Comparison of ENCODE assay signal across 12 cellular contexts in the genomic region with DNA sequence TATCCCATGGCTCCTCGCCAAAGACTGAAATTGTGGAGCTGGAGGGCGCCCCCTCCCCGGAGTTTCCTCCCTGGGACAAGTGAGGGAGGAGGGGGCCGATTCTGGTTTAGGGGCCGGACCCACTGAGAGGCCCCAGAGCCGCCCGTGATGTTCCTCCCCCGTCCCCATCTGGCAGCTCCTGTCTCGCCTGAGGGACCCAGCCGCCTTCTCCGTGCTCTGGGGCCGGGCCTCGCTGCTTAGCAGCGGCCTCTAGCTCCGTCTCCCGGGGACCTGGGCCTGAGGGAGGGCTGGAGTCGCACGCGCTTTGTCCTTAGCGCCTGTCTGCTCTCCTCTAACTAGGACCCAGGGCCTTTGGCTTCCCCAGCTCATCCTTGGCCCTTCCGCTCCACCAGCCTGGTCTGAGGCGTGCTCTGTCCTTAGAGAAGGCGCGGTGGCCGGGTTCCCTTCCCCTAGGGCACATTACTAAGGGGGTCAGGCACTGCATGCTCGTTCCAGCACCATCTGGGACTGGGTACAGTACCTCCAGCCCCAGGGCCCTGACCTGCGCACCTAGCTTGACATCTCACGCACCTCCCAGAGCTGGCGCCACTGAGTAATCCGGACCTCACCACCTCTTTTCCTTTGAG. TPM values are rescaled to one million over a fixed set of nuclear protein-coding genes. Genes with fewer than 3 reads are reported as not detected.
DNase-seq lines count a peak whose midpoint lies in the region; ATAC-seq, FAIRE-seq and TF ChIP-seq lines count a peak whose summit lies in the region.
"Had no signal": no experiment of that assay in that cellular context is flagged by ENCODE, and none has a peak within 500 bp of the region (broad histone marks: within the 10 kb centered on the region; RNA-seq: fewer than 3 reads in every experiment).

No MANE protein-coding gene starts in this region.

- H3K4ac ChIP-seq in H1 (replicated peaks; ENCODE audit: insufficient read length, low read depth, low read length) = no peak overlapping the region
- no peak overlapping the region for H3K4ac ChIP-seq in mesenchymal stem cell (ENCODE audit: low read depth in 1 of 2, low read length in 2 of 2)

- H3K56ac ChIP-seq in H1 (replicated peaks; ENCODE audit: insufficient read length, low read depth, low read length) = no peak overlapping the region

- TF ChIP-seq POLR2A in H1 (IDR thresholded peaks at IDR 0.05; ENCODE audit: control extremely low read depth in 1 of 2, low read depth in 2 of 2, low read length in 2 of 2) = no peak
- no peak for TF ChIP-seq POLR2A in erythroblast (IDR thresholded peaks at IDR 0.05; ENCODE audit: low read length)

- H2BK120ac ChIP-seq in H1 (replicated peaks; ENCODE audit: low read depth, low read length) (no peak overlapping the region), mesenchymal stem cell (ENCODE audit: low read depth, low read length) (no peak overlapping the region)

- DNase-seq in Right ventricle myocardium superior = no peak
- DNase-seq in cardiac septum (ENCODE audit: low spot score) = no peak
- peak in 1 of 2 experiments; percentile 86 for DNase-seq in H1 (ENCODE audit: low read depth in 1 of 2, low spot score in 2 of 2)
- DNase-seq in mesenchymal stem cell = peak; percentile 8
- DNase-seq in upper lobe of right lung = no peak
- DNase-seq in erythroblast (lab: John Stamatoyannopoulos, UW) = no peak
- no peak for DNase-seq in NCI-H1694 (lab: John Stamatoyannopoulos, UW)
- DNase-seq: NCI-H1417 had no signal

- peaks cover 4 to 47% (median 34%) of the 10 kb centered on the region in 4 experiments for H3K27me3 ChIP-seq in H1 (replicated peaks in 1 of 4; ENCODE audit: control insufficient read depth in 3 of 4, extremely low read depth in 1 of 4, insufficient read depth in 3 of 4, low read length in 3 of 4)
- H3K27me3 ChIP-seq in mesenchymal stem cell (ENCODE audit: control insufficient read depth in 1 of 2, insufficient read depth in 1 of 2, low read length in 2 of 2) = peaks cover 48 to 49% of the 10 kb centered on the region in 2 experiments
- peaks cover 30% of the 10 kb centered on the region for H3K27me3 ChIP-seq in upper lobe of right lung

- CTCF ChIA-PET in H1 (lab: Charles Lee; ENCODE audit: partially characterized antibody) = interaction anchor here (0.8 to 4.4 kb wide), 29 partner anchors 8 to 290 kb away, joined by 3 to 60 read pairs (median 5); a partner anchor contains a TSS

- TF ChIP-seq RAD21 in H1 (IDR thresholded peaks at IDR 0.05 in 1 of 2, conservative IDR thresholded peaks at IDR 0.05 in 1 of 2; ENCODE audit: low read depth in 2 of 2, low read length in 2 of 2) = peak; percentile 25 to 27; a peak in 2 of 4 replicates

- no peak overlapping the region for H3K18ac ChIP-seq in H1 (ENCODE audit: extremely low read depth, low read length)
- H3K18ac ChIP-seq in mesenchymal stem cell (ENCODE audit: low read depth in 1 of 2, low read length in 2 of 2) = no peak overlapping the region

- ATAC-seq in Right ventricle myocardium superior (ENCODE audit: poor library complexity) = peak; percentile 5
- ATAC-seq in upper lobe of right lung = peak; percentile 5
- no peak for ATAC-seq in GM18868 (IDR thresholded peaks at IDR 0.05; ENCODE audit: unreplicated experiment)

- WGBS in H1 (ENCODE audit: extremely low coverage in 1 of 2, insufficient coverage in 1 of 2, insufficient read length in 1 of 2, insufficient replicate concordance in 2 of 2, low coverage in 1 of 2, low lambda C conversion rate in 2 of 2, missing lambda C conversion rate in 1 of 2), 2 experiments = 7% methylated on average over 30 of the region's 30 CpGs; no CpG with 5 or more reads in 1 of the 2 experiments
- WGBS in mesenchymal stem cell = 19% methylated on average over 30 of the region's 30 CpGs

- no peaks in the 10 kb centered on the region for H3K9me3 ChIP-seq in H1 (ENCODE audit: insufficient read depth in 2 of 2, low read depth in 1 of 2, low read length in 1 of 2)
- no peaks in the 10 kb centered on the region for H3K9me3 ChIP-seq in mesenchymal stem cell (ENCODE audit: control insufficient read depth, low read length)
- H3K9me3 ChIP-seq in upper lobe of right lung = no peaks in the 10 kb centered on the region

- no peak overlapping the region for H3K14ac ChIP-seq in H1 (ENCODE audit: insufficient read length)
- no peak overlapping the region for H3K14ac ChIP-seq in mesenchymal stem cell (ENCODE audit: low read length in 2 of 2)

- H3K4me1 ChIP-seq in H1 (replicated peaks in 1 of 4; ENCODE audit: control insufficient read depth in 3 of 4, insufficient read depth in 4 of 4, low read length in 3 of 4) = peaks cover 0 to 14% (median 12%) of the 10 kb centered on the region in 4 experiments; a peak in 6 of 7 replicates
- peaks cover 19% of the 10 kb centered on the region for H3K4me1 ChIP-seq in mesenchymal stem cell (ENCODE audit: control insufficient read depth, insufficient read depth, low read depth, low read length)
- H3K4me1 ChIP-seq in upper lobe of right lung = peaks cover 34% of the 10 kb centered on the region

- TF ChIP-seq EP300 in H1 (IDR thresholded peaks at IDR 0.05; ENCODE audit: borderline replicate concordance in 1 of 2, low read depth in 2 of 2, low read length in 2 of 2) = no peak

- H4K91ac ChIP-seq in H1 (replicated peaks; ENCODE audit: insufficient read length, low read length) (no peak overlapping the region), mesenchymal stem cell (ENCODE audit: low read length) (no peak overlapping the region)

- H3K4me2 ChIP-seq in H1 (ENCODE audit: insufficient read depth in 1 of 2, low read depth in 2 of 2, low read length in 2 of 2) (peak overlapping the region; percentile 78 to 88), mesenchymal stem cell (ENCODE audit: low read length, poor library complexity, severe bottlenecking) (no peak overlapping the region)

- no peak overlapping the region for H2BK15ac ChIP-seq in H1 (ENCODE audit: low read length)
- H2BK15ac ChIP-seq in mesenchymal stem cell (ENCODE audit: low read depth, poor library complexity, severe bottlenecking) = no peak overlapping the region

- H3K4me3 ChIP-seq in H1 (ENCODE audit: extremely low read depth in 1 of 4, insufficient read depth in 2 of 4, low read depth in 3 of 4, low read length in 4 of 4) = peak overlapping the region in 3 of 4 experiments; percentile 28 to 57 (median 45); a peak in 6 of 8 replicates
- peak overlapping the region in 1 of 2 experiments; percentile 73 for H3K4me3 ChIP-seq in mesenchymal stem cell (ENCODE audit: insufficient read depth in 1 of 2, low read depth in 1 of 2, low read length in 2 of 2)
- no peak overlapping the region for H3K4me3 ChIP-seq in upper lobe of right lung

- H2AK5ac ChIP-seq in H1 (ENCODE audit: low read depth, low read length) (no peak overlapping the region), mesenchymal stem cell (ENCODE audit: low read length, severe bottlenecking) (no peak overlapping the region)

- intact Hi-C loops in Right ventricle myocardium superior (cut with DNase I) (no loop called here), cardiac septum (cut with DNase I) (no loop called here), upper lobe of right lung (cut with DNase I) (no loop called here)

- H2BK5ac ChIP-seq in H1 (ENCODE audit: low read depth, low read length) = no peak overlapping the region
- H2BK5ac ChIP-seq in mesenchymal stem cell (ENCODE audit: low read depth, low read length, poor library complexity, severe bottlenecking) = no peak overlapping the region

- H2BK20ac ChIP-seq in H1 (ENCODE audit: low read length) = no peak overlapping the region

- H3K79me2 ChIP-seq in H1 (ENCODE audit: control insufficient read depth in 1 of 2, insufficient read depth in 2 of 2, low read length in 2 of 2) = no peaks in the 10 kb centered on the region

- no peak overlapping the region for H4K8ac ChIP-seq in H1 (ENCODE audit: extremely low read depth, insufficient read depth, low read length)
- no peak overlapping the region for H4K8ac ChIP-seq in mesenchymal stem cell (ENCODE audit: low read length)

- POLR2A ChIA-PET in H1 (lab: Charles Lee; ENCODE audit: partially characterized antibody) = interaction anchor here (0.6 to 3.0 kb wide), 15 partner anchors 8 to 72 kb away, joined by 3 to 19 read pairs (median 4); no protein-coding TSS in a partner anchor

- H2AFZ ChIP-seq in H1 (ENCODE audit: low read length) = no peak overlapping the region
- H2AFZ ChIP-seq in mesenchymal stem cell (ENCODE audit: low read depth, low read length) = no peak overlapping the region

- H4K20me1 ChIP-seq in H1 (replicated peaks in 1 of 2; ENCODE audit: control insufficient read depth in 1 of 2, insufficient read depth in 2 of 2, low read length in 2 of 2) = peaks cover 9 to 26% of the 10 kb centered on the region in 2 experiments

- no peak overlapping the region for H2BK12ac ChIP-seq in H1 (ENCODE audit: low read depth, low read length)
- no peak overlapping the region for H2BK12ac ChIP-seq in mesenchymal stem cell (ENCODE audit: low read length in 2 of 2)

- no peak for FAIRE-seq in H1 (lab: Jason Lieb, UNC)

- H3K9ac ChIP-seq in H1 (replicated peaks in 1 of 4; ENCODE audit: extremely low read depth in 1 of 4, low read depth in 3 of 4, low read length in 3 of 4) = no peak overlapping the region
- no peak overlapping the region for H3K9ac ChIP-seq in mesenchymal stem cell (ENCODE audit: low read length)

- no peak overlapping the region for H4K5ac ChIP-seq in H1 (ENCODE audit: insufficient read length, low read depth, low read length)

- peaks cover 12 to 21% (median 17%) of the 10 kb centered on the region in 4 experiments; a peak in 6 of 8 replicates for H3K36me3 ChIP-seq in H1 (ENCODE audit: control insufficient read depth in 2 of 4, insufficient read depth in 4 of 4, low read length in 3 of 4)
- H3K36me3 ChIP-seq in mesenchymal stem cell (ENCODE audit: control insufficient read depth in 1 of 2, insufficient read depth in 2 of 2, low read depth in 1 of 2, low read length in 2 of 2) = peaks cover 36% of the 10 kb centered on the region in 2 experiments
- H3K36me3 ChIP-seq in upper lobe of right lung = peaks cover 41% of the 10 kb centered on the region

- peaks cover 10% of the 10 kb centered on the region; the same call in 1 of the 2 replicates for H3K23me2 ChIP-seq in H1 (ENCODE audit: low read depth, low read length)

- no peak overlapping the region for H3K27ac ChIP-seq in H1 (ENCODE audit: low read depth, low read length)
- H3K27ac ChIP-seq in mesenchymal stem cell (ENCODE audit: low read length, poor library complexity, severe bottlenecking) = no peak overlapping the region
- no peak overlapping the region for H3K27ac ChIP-seq in upper lobe of right lung
- H3K27ac ChIP-seq: C4-2B had no signal

- H3K23ac ChIP-seq in H1 (ENCODE audit: insufficient read length) (no peak overlapping the region), mesenchymal stem cell (ENCODE audit: low read length in 2 of 2) (no peak overlapping the region)

- peak; percentile 38 to 44 (median 44) for TF ChIP-seq CTCF in H1 (IDR thresholded peaks at IDR 0.05; ENCODE audit: control extremely low read depth in 1 of 3, insufficient read depth in 1 of 3, low read depth in 1 of 3, low read length in 3 of 3)
- TF ChIP-seq CTCF in upper lobe of right lung (IDR thresholded peaks at IDR 0.05) = no peak

- H3K79me1 ChIP-seq in H1 (ENCODE audit: low read depth, low read length) = no peaks in the 10 kb centered on the region
- H3K79me1 ChIP-seq in mesenchymal stem cell (replicated peaks; ENCODE audit: low read length, poor library complexity, severe bottlenecking) = peaks cover 20% of the 10 kb centered on the region

RNA-seq across cellular contexts. Expression of a gene that starts 29.8 kb away (rescaled TPM):
- total RNA-seq in Right ventricle myocardium superior (not detected), cardiac septum (0.73 TPM), upper lobe of right lung (2.0 TPM)
- 5.9 and 7.3 TPM in 2 replicates for total RNA-seq in H1 (2021; fragmentation: NEBNext Ultra II Directional; extraction: Animal tissue kit (Norgen Biotek cat#: 25700))
- polyA plus RNA-seq in H1 (2011; rRNA removed) = 1.9 and 2.8 TPM in 2 replicates
- polyA plus RNA-seq in H1 (2011; cell fraction: cytosol; rRNA removed) = 3.4 TPM
- polyA plus RNA-seq in H1 (2011; cell fraction: nucleus; rRNA removed) = 10.2 TPM
- polyA plus RNA-seq in H1 (2012, experiment 1 of 2) = 6.1 to 14.6 TPM (median 10.7 TPM) in 4 replicates
- 14.4 TPM for polyA plus RNA-seq in H1 (2012, experiment 2 of 2)
- polyA plus RNA-seq in H1 (2013, experiment 1 of 2) = 13.0 TPM
- 12.6 TPM for polyA plus RNA-seq in H1 (2013, experiment 2 of 2)
- 2.0 TPM in 2 replicates for polyA minus RNA-seq in H1 (2011; rRNA and poly(A)+ RNA removed)
- polyA minus RNA-seq in H1 (2011; cell fraction: cytosol; rRNA and poly(A)+ RNA removed) = not detected
- 5.2 TPM for polyA minus RNA-seq in H1 (2011; cell fraction: nucleus; rRNA and poly(A)+ RNA removed)
- polyA plus RNA-seq in mesenchymal stem cell (2013, experiment 1 of 2) = 8.0 TPM
- 8.4 TPM for polyA plus RNA-seq in mesenchymal stem cell (2013, experiment 2 of 2)

RNA-seq across cellular contexts. Expression of a gene that starts 31.0 kb away (rescaled TPM):
- total RNA-seq in Right ventricle myocardium superior (23.0 TPM), cardiac septum (12.3 TPM), upper lobe of right lung (28.7 TPM)
- total RNA-seq in H1 (2021; fragmentation: NEBNext Ultra II Directional; extraction: Animal tissue kit (Norgen Biotek cat#: 25700)) = 29.0 and 29.9 TPM in 2 replicates
- 18.0 and 20.4 TPM in 2 replicates for polyA plus RNA-seq in H1 (2011; rRNA removed)
- 18.6 TPM for polyA plus RNA-seq in H1 (2011; cell fraction: cytosol; rRNA removed)
- polyA plus RNA-seq in H1 (2011; cell fraction: nucleus; rRNA removed) = 20.6 TPM
- polyA plus RNA-seq in H1 (2012, experiment 1 of 2) = 18.4 to 24.0 TPM (median 20.9 TPM) in 4 replicates
- 14.8 TPM for polyA plus RNA-seq in H1 (2012, experiment 2 of 2)
- polyA plus RNA-seq in H1 (2013, experiment 1 of 2) = 21.0 TPM
- polyA plus RNA-seq in H1 (2013, experiment 2 of 2) = 20.1 TPM
- 20.7 and 21.7 TPM in 2 replicates for polyA minus RNA-seq in H1 (2011; rRNA and poly(A)+ RNA removed)
- 14.6 TPM for polyA minus RNA-seq in H1 (2011; cell fraction: cytosol; rRNA and poly(A)+ RNA removed)
- polyA minus RNA-seq in H1 (2011; cell fraction: nucleus; rRNA and poly(A)+ RNA removed) = 9.4 TPM
- 13.9 TPM for polyA plus RNA-seq in mesenchymal stem cell (2013, experiment 1 of 2)
- 13.6 TPM for polyA plus RNA-seq in mesenchymal stem cell (2013, experiment 2 of 2)

RNA-seq across cellular contexts. Expression of a gene that starts 50.1 kb away (rescaled TPM):
- total RNA-seq in Right ventricle myocardium superior = 0.48 TPM
- total RNA-seq in cardiac septum = 2.4 TPM
- total RNA-seq in H1 (2021; fragmentation: NEBNext Ultra II Directional; extraction: Animal tissue kit (Norgen Biotek cat#: 25700)) = 1.7 and 2.2 TPM in 2 replicates
- polyA plus RNA-seq in H1 (2011; rRNA removed) = 1.5 and 1.6 TPM in 2 replicates
- 0.90 TPM for polyA plus RNA-seq in H1 (2011; cell fraction: cytosol; rRNA removed)
- polyA plus RNA-seq in H1 (2011; cell fraction: nucleus; rRNA removed) = 2.0 TPM
- polyA plus RNA-seq in H1 (2012, experiment 1 of 2) = 1.2 to 2.2 TPM (median 2.1 TPM) in 4 replicates
- polyA plus RNA-seq in H1 (2012, experiment 2 of 2) = 1.7 TPM
- 8.6 TPM for polyA plus RNA-seq in H1 (2013, experiment 1 of 2)
- polyA plus RNA-seq in H1 (2013, experiment 2 of 2) = 8.2 TPM
- 0.37 and 0.38 TPM in 2 replicates for polyA minus RNA-seq in H1 (2011; rRNA and poly(A)+ RNA removed)
- 0.44 TPM for polyA minus RNA-seq in H1 (2011; cell fraction: cytosol; rRNA and poly(A)+ RNA removed)
- polyA minus RNA-seq in H1 (2011; cell fraction: nucleus; rRNA and poly(A)+ RNA removed) = 0.80 TPM
- not detected for polyA plus RNA-seq in mesenchymal stem cell (2013, experiment 1 of 2)
- polyA plus RNA-seq in mesenchymal stem cell (2013, experiment 2 of 2) = not detected
- 5.5 TPM for total RNA-seq in upper lobe of right lung
- total RNA-seq: fibroblast of villous mesenchyme, pulmonary artery endothelial cell had no signal

RNA-seq across cellular contexts. Expression of a gene that starts 59.3 kb away (rescaled TPM):
- total RNA-seq in Right ventricle myocardium superior (7.4 TPM), cardiac septum (3.8 TPM), upper lobe of right lung (36.8 TPM)
- total RNA-seq in H1 (2021; fragmentation: NEBNext Ultra II Directional; extraction: Animal tissue kit (Norgen Biotek cat#: 25700)) = 12.1 and 14.5 TPM in 2 replicates
- polyA plus RNA-seq in H1 (2011; rRNA removed) = 18.8 and 19.6 TPM in 2 replicates
- 23.9 TPM for polyA plus RNA-seq in H1 (2011; cell fraction: cytosol; rRNA removed)
- 22.4 TPM for polyA plus RNA-seq in H1 (2011; cell fraction: nucleus; rRNA removed)
- polyA plus RNA-seq in H1 (2012, experiment 1 of 2) = 14.7 to 17.5 TPM (median 16.8 TPM) in 4 replicates
- 11.8 TPM for polyA plus RNA-seq in H1 (2012, experiment 2 of 2)
- 17.8 TPM for polyA plus RNA-seq in H1 (2013, experiment 1 of 2)
- 19.9 TPM for polyA plus RNA-seq in H1 (2013, experiment 2 of 2)
- 14.9 and 15.1 TPM in 2 replicates for polyA minus RNA-seq in H1 (2011; rRNA and poly(A)+ RNA removed)
- 12.1 TPM for polyA minus RNA-seq in H1 (2011; cell fraction: cytosol; rRNA and poly(A)+ RNA removed)
- polyA minus RNA-seq in H1 (2011; cell fraction: nucleus; rRNA and poly(A)+ RNA removed) = 8.8 TPM
- polyA plus RNA-seq in mesenchymal stem cell (2013, experiment 1 of 2) = 4.9 TPM
- 4.7 TPM for polyA plus RNA-seq in mesenchymal stem cell (2013, experiment 2 of 2)
